ENCODE assay signal across 8 cellular contexts in the genomic region with DNA sequence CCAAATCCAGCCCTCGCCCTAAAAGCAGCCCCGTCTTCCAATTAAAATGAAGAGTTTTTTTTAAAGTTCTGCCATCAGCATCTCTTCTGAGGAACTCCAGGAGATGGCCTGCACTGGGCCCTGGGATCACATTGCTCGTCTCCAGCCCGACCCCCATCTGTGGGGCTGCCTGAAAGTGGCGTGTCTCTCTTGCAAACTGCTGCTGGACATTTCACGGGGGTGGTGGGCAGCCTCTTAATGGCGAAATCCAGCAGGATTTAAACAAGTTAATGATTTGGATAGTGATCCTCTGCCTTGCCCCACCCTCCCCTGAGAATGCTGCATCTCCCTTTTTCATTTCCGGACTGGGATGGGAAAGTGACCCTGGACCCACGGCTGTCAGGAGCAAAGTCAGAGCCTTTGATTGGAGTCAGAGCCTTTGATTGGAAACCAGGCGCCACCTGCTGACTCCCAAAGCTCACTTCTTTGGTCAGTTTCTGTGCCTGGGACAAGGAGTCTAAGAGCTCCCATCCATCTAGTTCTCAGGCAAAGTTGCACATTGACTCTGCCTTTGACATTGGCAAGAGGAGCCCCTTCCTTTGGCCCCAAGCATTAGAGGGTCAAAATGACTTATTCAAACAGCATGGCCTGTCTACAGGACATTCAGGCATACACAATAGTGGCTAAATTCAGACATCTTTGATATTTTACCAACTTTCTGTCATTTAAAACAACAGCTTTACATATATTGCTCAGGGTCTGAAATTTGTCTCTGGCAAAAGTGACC.
A peak's percentile ranks its signal among the peaks of the same experiment; 100 is the strongest.
DNase-seq lines count a peak whose midpoint lies in the region; ATAC-seq and TF ChIP-seq lines count a peak whose summit lies in the region.

No MANE protein-coding gene starts in this region.

- H3K36me3 ChIP-seq in smooth muscle cell (ENCODE audit: low read depth), result no peaks in the 10 kb centered on the region

- no peak for ATAC-seq in HG03439 (IDR thresholded peaks at IDR 0.05; ENCODE audit: unreplicated experiment)
- no peak for ATAC-seq in HG02981 (IDR thresholded peaks at IDR 0.05; ENCODE audit: unreplicated experiment)

- no peak overlapping the region for H3K27ac ChIP-seq in smooth muscle cell (ENCODE audit: low read depth)

- POLR2A ChIA-PET in AG04449 (lab: Yijun Ruan, JAX) (interaction anchor here (0.7 kb wide), 1 partner anchor 157 kb away, joined by 4 read pairs; no protein-coding TSS in a partner anchor), GM10248 (lab: Yijun Ruan, JAX) (no interaction called here)

- H3K79me2 ChIP-seq in smooth muscle cell (ENCODE audit: low read depth), result no peaks in the 10 kb centered on the region

- WGBS in smooth muscle cell (ENCODE audit: low lambda C conversion rate), result 63% methylated on average over 10 of the region's 10 CpGs

- H3F3A ChIP-seq in smooth muscle cell (ENCODE audit: low read depth), result peaks cover 4% of the 10 kb centered on the region

- DNase-seq in AG04449 (ENCODE audit: low read depth, low spot score) (no peak), GM10248 (ENCODE audit: extremely low spot score) (peak; percentile 48), NCI-H2107 treated with DMSO at 0.1 percent for 48 hours (lab: John Stamatoyannopoulos, UW; ENCODE audit: unreplicated experiment) (peak; percentile 32), anterior cingulate cortex (lab: John Stamatoyannopoulos, UW) (peak in 41 of 58 donors; percentile 7 to 68 (median 41)), hepatic stellate cell (ENCODE audit: low spot score) (peak; percentile 84), smooth muscle cell (lab: John Stamatoyannopoulos, UW; ENCODE audit: unreplicated experiment) (no peak)

- no peak overlapping the region for H2AFZ ChIP-seq in smooth muscle cell (ENCODE audit: low read depth)

- no peak overlapping the region for H3K4me2 ChIP-seq in smooth muscle cell

- H3K4me1 ChIP-seq in smooth muscle cell (ENCODE audit: low read depth), result no peaks in the 10 kb centered on the region

- CTCF ChIA-PET in AG04449 (lab: Yijun Ruan, JAX), result interaction anchor here (0.6 to 10.1 kb wide), 45 partner anchors 9 to 1126 kb away, joined by 3 to 154 read pairs (median 3); no protein-coding TSS in a partner anchor
- CTCF ChIA-PET in GM10248 (lab: Yijun Ruan, JAX), result interaction anchor here (1.0 to 2.9 kb wide), 5 partner anchors 9 to 562 kb away, joined by 3 to 14 read pairs (median 7); no protein-coding TSS in a partner anchor

- H3K4me3 ChIP-seq in AG04449 (ENCODE audit: low read depth, low read length) (no peak overlapping the region), smooth muscle cell (no peak overlapping the region)

- TF ChIP-seq CTCF in AG04449 (IDR thresholded peaks at IDR 0.05; ENCODE audit: insufficient read depth, low read length, missing control alignments) (peak; percentile 82), GM10248 (IDR thresholded peaks at IDR 0.05; ENCODE audit: control extremely low read depth, extremely low read depth, low read depth, missing control alignments) (peak; percentile 27), smooth muscle cell (IDR thresholded peaks at IDR 0.05; ENCODE audit: borderline replicate concordance, insufficient read depth, poor library complexity, severe bottlenecking) (peak; percentile 63)

- no peak overlapping the region for H3K9ac ChIP-seq in smooth muscle cell (ENCODE audit: low read depth)

- H3K27me3 ChIP-seq in smooth muscle cell (ENCODE audit: low read depth), result no peaks in the 10 kb centered on the region

- H3K9me3 ChIP-seq in smooth muscle cell (replicated peaks; ENCODE audit: low read depth), result no peaks in the 10 kb centered on the region

- H4K20me1 ChIP-seq in smooth muscle cell (ENCODE audit: low read depth), result no peaks in the 10 kb centered on the region

Comparison
In these comparisons a context has a peak if more than half of its experiments do, and no peak if none do; other contexts are left out.
1. DNase-seq: peak in GM10248 (single experiment), NCI-H2107 treated with DMSO at 0.1 percent for 48 hours (single experiment), anterior cingulate cortex (41 of 58) and hepatic stellate cell (single experiment); none in AG04449 (single experiment) and smooth muscle cell (single experiment).
2. CTCF ChIP-seq: peak in every context shown above with its lines; median percentile 82 in AG04449; 63 in smooth muscle cell; 27 in GM10248.